Comparison of ENCODE assay signal across 2 cellular contexts in genomic region chr9:133031496-133031911, GRCh38.
TF ChIP-seq lines count a peak whose summit lies in the region.

No MANE protein-coding gene starts in this region.

TF ChIP-seq in A549, 52 proteins besides CTCF, POLR2A, EP300 and RAD21:
- no peak for TF ChIP-seq FOSL2 (IDR thresholded peaks at IDR 0.05)
- TF ChIP-seq FOSL2 (CRISPR knock-in tag; IDR thresholded peaks at IDR 0.05) = peak; percentile 8; the same call in 1 of the 2 replicates
- no peak for TF ChIP-seq ZFP36 (IDR thresholded peaks at IDR 0.05; ENCODE audit: borderline replicate concordance, partially characterized antibody)
- no peak for TF ChIP-seq ELK1 (IDR thresholded peaks at IDR 0.05; ENCODE audit: low read depth, low read length)
- TF ChIP-seq FOSB (CRISPR knock-in tag; IDR thresholded peaks at IDR 0.05) = no peak
- no peak for TF ChIP-seq CEBPB (IDR thresholded peaks at IDR 0.05)
- no peak for TF ChIP-seq MAZ (IDR thresholded peaks at IDR 0.05; ENCODE audit: borderline replicate concordance, low read depth, low read length)
- no peak for TF ChIP-seq MAX (IDR thresholded peaks at IDR 0.05)
- TF ChIP-seq NPAS2 (CRISPR knock-in tag; IDR thresholded peaks at IDR 0.05; ENCODE audit: borderline replicate concordance) = no peak
- no peak for TF ChIP-seq HOXB5 (CRISPR knock-in tag; IDR thresholded peaks at IDR 0.05)
TF ChIP-seq in A549: peak in this region for 1.

TF ChIP-seq in GM12878, 131 proteins besides CTCF, POLR2A, EP300 and RAD21:
- TF ChIP-seq MLLT1 (IDR thresholded peaks at IDR 0.05) (peak; percentile 82), PKNOX1 (IDR thresholded peaks at IDR 0.05) (no peak), JUND (IDR thresholded peaks at IDR 0.05; ENCODE audit: low read depth, low read length) (no peak), ZBTB4 (CRISPR knock-in tag; IDR thresholded peaks at IDR 0.05) (no peak), POLR2AphosphoS2 (IDR thresholded peaks at IDR 0.05; ENCODE audit: low read depth, low read length) (peak; percentile 2; the same call in 1 of the 2 replicates)
TF ChIP-seq in GM12878: peak in this region for 2.
